Comparison of ENCODE assay signal across 16 cellular contexts in genomic region chr16:23771642-23772041, GRCh38. TPM values are rescaled to one million over a fixed set of nuclear protein-coding genes. Genes with fewer than 3 reads are reported as not detected.
"Had no signal": no experiment of that assay in that cellular context is flagged by ENCODE, and none has a peak within 500 bp of the region (broad histone marks: within the 10 kb centered on the region; RNA-seq: fewer than 3 reads in every experiment).

No MANE protein-coding gene starts in this region.

- ATAC-seq: activated T-helper 17 cell treated with anti-CD3 and anti-CD28 coated beads, Interleukin-2, amount 50 U/mL, for 72 hours; effector memory CD8-positive, alpha-beta T cell; left lobe of liver; sciatic nerve; WTC11 had no signal

- H3K4me3 Mint-ChIP-seq: activated CD4-positive, alpha-beta T cell treated with anti-CD3 and anti-CD28 coated beads, Interleukin-2, amount 10 ng/mL, durations not matched to agents 24 days and 14 days; activated naive CD4-positive, alpha-beta T cell treated with anti-CD3 and anti-CD28 coated beads for 36 hours; activated T-helper 17 cell treated with anti-CD3 and anti-CD28 coated beads, Interleukin-2, amount 50 U/mL, for 72 hours; dendritic cell treated with granulocyte-macrophage colony-stimulating factor and Interleukin-4, amounts not matched to agents 40 ng/mL and 50 ng/mL, for 4 days; effector memory CD8-positive, alpha-beta T cell; T-helper 1 cell treated with Interleukin-12 subunit alpha and Interleukin-12 subunit beta and Interleukin-4 antibody, amounts not matched to agents 30 μg/mL and 1 μg/mL, for 36 hours; WTC11 had no signal

- H3K9me3 ChIP-seq: stomach, uterus had no signal

- H3K4me1 Mint-ChIP-seq: activated CD4-positive, alpha-beta T cell treated with anti-CD3 and anti-CD28 coated beads, Interleukin-2, amount 10 ng/mL, durations not matched to agents 24 days and 14 days; activated T-helper 17 cell treated with anti-CD3 and anti-CD28 coated beads, Interleukin-2, amount 50 U/mL, for 72 hours; WTC11 had no signal

- DNase-seq: activated CD4-positive, alpha-beta T cell treated with anti-CD3 and anti-CD28 coated beads, Interleukin-2, amount 10 ng/mL, durations not matched to agents 24 days and 14 days; activated naive CD4-positive, alpha-beta T cell treated with anti-CD3 and anti-CD28 coated beads for 36 hours; central memory CD4-positive, alpha-beta T cell; effector memory CD8-positive, alpha-beta T cell; glutamatergic neuron; stimulated activated CD4-positive, alpha-beta T cell treated with anti-CD3 and anti-CD28 coated beads, Interleukin-12 subunit alpha, Interleukin-12 subunit beta, amount 100 ng/mL, for 4 hours; stomach; uterus had no signal

- H3K27ac ChIP-seq: stomach, uterus had no signal

- H3K36me3 Mint-ChIP-seq: WTC11 had no signal

- H3K9me3 Mint-ChIP-seq: activated CD4-positive, alpha-beta T cell treated with anti-CD3 and anti-CD28 coated beads, Interleukin-2, amount 10 ng/mL, durations not matched to agents 24 days and 14 days; activated naive CD4-positive, alpha-beta T cell treated with anti-CD3 and anti-CD28 coated beads for 36 hours; activated T-helper 17 cell treated with anti-CD3 and anti-CD28 coated beads, Interleukin-2, amount 50 U/mL, for 72 hours; dendritic cell treated with granulocyte-macrophage colony-stimulating factor and Interleukin-4, amounts not matched to agents 40 ng/mL and 50 ng/mL, for 4 days; effector memory CD8-positive, alpha-beta T cell; T-helper 1 cell treated with Interleukin-12 subunit alpha and Interleukin-12 subunit beta and Interleukin-4 antibody, amounts not matched to agents 30 μg/mL and 1 μg/mL, for 36 hours; WTC11 had no signal

- H3K4me1 ChIP-seq: stomach, uterus had no signal

- H3K4me3 ChIP-seq: stomach, uterus had no signal

- H3K36me3 ChIP-seq: stomach, uterus had no signal

- H3K27ac Mint-ChIP-seq: activated CD4-positive, alpha-beta T cell treated with anti-CD3 and anti-CD28 coated beads, Interleukin-2, amount 10 ng/mL, durations not matched to agents 24 days and 14 days; activated naive CD4-positive, alpha-beta T cell treated with anti-CD3 and anti-CD28 coated beads for 36 hours; activated T-helper 17 cell treated with anti-CD3 and anti-CD28 coated beads, Interleukin-2, amount 50 U/mL, for 72 hours; dendritic cell treated with granulocyte-macrophage colony-stimulating factor and Interleukin-4, amounts not matched to agents 40 ng/mL and 50 ng/mL, for 4 days; effector memory CD8-positive, alpha-beta T cell; T-helper 1 cell treated with Interleukin-12 subunit alpha and Interleukin-12 subunit beta and Interleukin-4 antibody, amounts not matched to agents 30 μg/mL and 1 μg/mL, for 36 hours; WTC11 had no signal

- H3K27me3 ChIP-seq: stomach, uterus had no signal

RNA-seq across cellular contexts. Expression of gene CHP2, which starts 16.8 kb away (rescaled TPM):
- total RNA-seq: activated CD4-positive, alpha-beta T cell treated with anti-CD3 and anti-CD28 coated beads, Interleukin-2, amount 10 ng/mL, durations not matched to agents 24 days and 14 days; activated naive CD4-positive, alpha-beta T cell treated with anti-CD3 and anti-CD28 coated beads for 36 hours; activated T-helper 17 cell treated with anti-CD3 and anti-CD28 coated beads, Interleukin-2, amount 50 U/mL, for 72 hours; left lobe of liver; osteoblast; pulmonary artery endothelial cell had no signal

RNA-seq across cellular contexts. Expression of gene ERN2, which starts 58.6 kb away (rescaled TPM):
- total RNA-seq: activated CD4-positive, alpha-beta T cell treated with anti-CD3 and anti-CD28 coated beads, Interleukin-2, amount 10 ng/mL, durations not matched to agents 24 days and 14 days; activated naive CD4-positive, alpha-beta T cell treated with anti-CD3 and anti-CD28 coated beads for 36 hours; activated T-helper 17 cell treated with anti-CD3 and anti-CD28 coated beads, Interleukin-2, amount 50 U/mL, for 72 hours; osteoblast; pulmonary artery endothelial cell; sciatic nerve had no signal
